2 cellular contexts compared by ENCODE assay signal in the genomic region with DNA sequence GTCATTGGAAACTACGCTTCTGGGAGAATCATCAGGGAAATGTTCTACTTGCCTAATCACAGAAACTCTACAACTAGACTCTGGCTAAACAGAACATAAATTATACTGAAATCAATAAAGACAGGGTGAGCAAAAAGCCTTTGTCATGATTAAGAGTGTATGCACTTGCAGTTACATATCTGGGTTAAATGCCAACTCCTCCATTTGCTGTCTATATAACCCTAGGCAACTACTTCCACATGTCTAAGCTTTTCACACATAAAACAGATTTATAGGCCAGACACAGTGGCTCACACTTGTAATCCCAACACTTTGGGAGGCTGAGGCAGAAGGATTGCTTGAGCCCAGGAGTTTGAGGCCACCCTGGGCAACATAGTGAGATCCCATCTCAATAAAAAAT.
TF ChIP-seq lines count a peak whose summit lies in the region.

No MANE protein-coding gene starts in this region.

TF ChIP-seq in A549, 52 proteins besides CTCF, POLR2A, EP300 and RAD21:
- no peak for TF ChIP-seq RARB (CRISPR knock-in tag; IDR thresholded peaks at IDR 0.05)
- TF ChIP-seq EHMT2 (IDR thresholded peaks at IDR 0.05; ENCODE audit: low read depth): no peak
- TF ChIP-seq NR3C1 (IDR thresholded peaks at IDR 0.05): no peak
- TF ChIP-seq ZC3H11A (IDR thresholded peaks at IDR 0.05): no peak
- TF ChIP-seq POLR2AphosphoS2 (conservative IDR thresholded peaks at IDR 0.05; ENCODE audit: low read length): no peak
- no peak for TF ChIP-seq KDM1A (IDR thresholded peaks at IDR 0.05; ENCODE audit: low read depth)
- TF ChIP-seq HOXB5 (CRISPR knock-in tag; IDR thresholded peaks at IDR 0.05): no peak
- TF ChIP-seq, protein P1, sequence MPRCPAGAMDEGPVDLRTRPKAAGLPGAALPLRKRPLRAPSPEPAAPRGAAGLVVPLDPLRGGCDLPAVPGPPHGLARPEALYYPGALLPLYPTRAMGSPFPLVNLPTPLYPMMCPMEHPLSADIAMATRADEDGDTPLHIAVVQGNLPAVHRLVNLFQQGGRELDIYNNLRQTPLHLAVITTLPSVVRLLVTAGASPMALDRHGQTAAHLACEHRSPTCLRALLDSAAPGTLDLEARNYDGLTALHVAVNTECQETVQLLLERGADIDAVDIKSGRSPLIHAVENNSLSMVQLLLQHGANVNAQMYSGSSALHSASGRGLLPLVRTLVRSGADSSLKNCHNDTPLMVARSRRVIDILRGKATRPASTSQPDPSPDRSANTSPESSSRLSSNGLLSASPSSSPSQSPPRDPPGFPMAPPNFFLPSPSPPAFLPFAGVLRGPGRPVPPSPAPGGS (IDR thresholded peaks at IDR 0.05): no peak
- no peak for TF ChIP-seq KDM5A (IDR thresholded peaks at IDR 0.05)
- no peak for TF ChIP-seq TP53 (CRISPR knock-in tag; IDR thresholded peaks at IDR 0.05)
- TF ChIP-seq, protein P2, sequence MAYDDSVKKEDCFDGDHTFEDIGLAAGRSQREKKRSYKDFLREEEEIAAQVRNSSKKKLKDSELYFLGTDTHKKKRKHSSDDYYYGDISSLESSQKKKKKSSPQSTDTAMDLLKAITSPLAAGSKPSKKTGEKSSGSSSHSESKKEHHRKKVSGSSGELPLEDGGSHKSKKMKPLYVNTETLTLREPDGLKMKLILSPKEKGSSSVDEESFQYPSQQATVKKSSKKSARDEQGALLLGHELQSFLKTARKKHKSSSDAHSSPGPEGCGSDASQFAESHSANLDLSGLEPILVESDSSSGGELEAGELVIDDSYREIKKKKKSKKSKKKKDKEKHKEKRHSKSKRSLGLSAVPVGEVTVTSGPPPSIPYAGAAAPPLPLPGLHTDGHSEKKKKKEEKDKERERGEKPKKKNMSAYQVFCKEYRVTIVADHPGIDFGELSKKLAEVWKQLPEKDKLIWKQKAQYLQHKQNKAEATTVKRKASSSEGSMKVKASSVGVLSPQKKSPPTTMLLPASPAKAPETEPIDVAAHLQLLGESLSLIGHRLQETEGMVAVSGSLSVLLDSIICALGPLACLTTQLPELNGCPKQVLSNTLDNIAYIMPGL (CRISPR knock-in tag; IDR thresholded peaks at IDR 0.05; ENCODE audit: borderline replicate concordance): no peak

TF ChIP-seq in IMR-90, 13 proteins besides CTCF, POLR2A, EP300 and RAD21:
- TF ChIP-seq CHD1 (IDR thresholded peaks at IDR 0.05; ENCODE audit: low read depth, low read length) (no peak), NFE2L2 (IDR thresholded peaks at IDR 0.05; ENCODE audit: low read depth, low read length) (no peak), MAFK (IDR thresholded peaks at IDR 0.05; ENCODE audit: low read depth, low read length) (no peak)
